ENCODE assay signal across 9 cellular contexts in the genomic region with DNA sequence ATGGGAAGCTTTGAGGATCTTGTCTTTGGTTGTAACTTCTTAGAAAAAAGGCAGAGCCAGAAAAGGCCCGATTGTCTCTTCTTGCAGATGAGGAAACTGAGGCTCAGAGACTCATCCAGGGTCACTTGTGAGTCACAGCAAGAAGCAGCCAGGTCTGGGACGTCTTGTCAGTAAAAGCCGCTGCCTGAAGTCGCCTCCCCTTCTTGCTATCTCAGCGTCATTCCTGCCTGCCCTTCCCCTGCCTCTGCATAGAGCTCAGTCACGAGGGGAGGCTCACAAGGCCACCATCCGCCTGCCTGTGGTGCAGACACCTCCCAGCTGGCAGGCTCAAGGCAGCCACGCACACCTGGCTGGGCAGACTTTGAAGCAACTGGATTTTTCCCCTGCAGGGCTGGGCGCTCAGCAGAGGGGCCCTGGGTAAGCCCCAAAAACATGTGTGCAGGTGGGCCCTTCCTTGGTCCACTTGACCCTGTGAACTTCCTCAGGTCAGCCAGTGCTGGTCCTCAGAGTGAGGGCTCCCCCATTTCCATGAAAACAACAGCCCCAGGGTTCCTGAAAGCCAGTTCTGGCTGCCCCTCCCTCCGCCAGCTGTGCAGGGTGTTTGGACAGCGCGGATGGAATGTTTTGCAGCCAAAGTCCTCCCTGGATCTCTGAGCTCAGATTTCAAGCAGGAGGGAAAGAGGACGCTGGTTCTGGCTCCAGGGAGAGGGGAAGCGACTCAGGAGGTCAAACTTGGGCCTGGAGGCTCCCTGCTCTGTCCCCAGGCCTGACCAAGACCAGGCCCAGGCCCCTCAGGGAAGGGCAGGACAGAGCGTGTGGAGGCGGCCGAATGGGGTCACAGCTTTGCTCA. TPM values are rescaled to one million over a fixed set of nuclear protein-coding genes. Genes with fewer than 3 reads are reported as not detected.
A peak's percentile ranks its signal among the peaks of the same experiment; 100 is the strongest.
DNase-seq lines count a peak whose midpoint lies in the region; ATAC-seq and TF ChIP-seq lines count a peak whose summit lies in the region.
"Had no signal": no experiment of that assay in that cellular context is flagged by ENCODE, and none has a peak within 500 bp of the region (broad histone marks: within the 10 kb centered on the region; RNA-seq: fewer than 3 reads in every experiment).

No MANE protein-coding gene starts in this region.

- intact Hi-C loops in natural killer cell (cut with micrococcal nuclease) (no loop called here), aorta (cut with DNase I) (no loop called here)

- peak; percentile 51 for DNase-seq in natural killer cell treated with Interleukin-12 subunit alpha and Interleukin-12 subunit beta and Interleukin-15 and Interleukin-18, amount 100 ng/mL, for 72 hours (ENCODE audit: low spot score)
- DNase-seq in natural killer cell (no peak), aorta (peak; percentile 80 to 87), NCI-H1105 treated with DMSO at 0.1 percent for 48 hours (lab: John Stamatoyannopoulos, UW) (no peak), GM19240 (ENCODE audit: insufficient read length, low spot score) (no peak)

- H3K27ac ChIP-seq in esophagus (ENCODE audit: low read depth in 2 of 2, low read length in 1 of 2) (peak overlapping the region; percentile 62 to 78), mucosa of rectum (ENCODE audit: low read depth in 2 of 2, low read length in 2 of 2) (peak overlapping the region; percentile 78 to 80), aorta (ENCODE audit: low read depth in 1 of 2, low read length in 2 of 2) (no peak overlapping the region)

- H3K9me3 ChIP-seq in esophagus (ENCODE audit: control insufficient read depth in 2 of 2, insufficient read depth in 1 of 2, low read depth in 1 of 2, low read length in 1 of 2) = no peaks in the 10 kb centered on the region
- H3K9me3 ChIP-seq in mucosa of rectum (ENCODE audit: control insufficient read depth in 2 of 2, low read length in 2 of 2) = no peaks in the 10 kb centered on the region
- H3K9me3 ChIP-seq in aorta (ENCODE audit: control insufficient read depth, low read length) = no peaks in the 10 kb centered on the region

- H3K4me3 ChIP-seq in esophagus (ENCODE audit: low read depth in 1 of 2, low read length in 2 of 2) (no peak overlapping the region), mucosa of rectum (ENCODE audit: low read length in 2 of 2) (no peak overlapping the region), aorta (ENCODE audit: low read length in 2 of 2) (no peak overlapping the region)

- H3K9me3 Mint-ChIP-seq in natural killer cell treated with Interleukin-12 subunit alpha and Interleukin-12 subunit beta and Interleukin-15 and Interleukin-18, amount 100 ng/mL, for 72 hours = no peaks in the 10 kb centered on the region
- no peaks in the 10 kb centered on the region for H3K9me3 Mint-ChIP-seq in natural killer cell

- no peak overlapping the region for H3K27ac Mint-ChIP-seq in natural killer cell treated with Interleukin-12 subunit alpha and Interleukin-12 subunit beta and Interleukin-15 and Interleukin-18, amount 100 ng/mL, for 72 hours
- no peak overlapping the region for H3K27ac Mint-ChIP-seq in natural killer cell

- H3K4me1 ChIP-seq in esophagus (ENCODE audit: control insufficient read depth in 2 of 2, insufficient read depth in 2 of 2, low read length in 1 of 2) (peaks cover 0 to 2% of the 10 kb centered on the region in 2 donors), mucosa of rectum (ENCODE audit: control insufficient read depth in 2 of 2, insufficient read depth in 2 of 2, low read length in 2 of 2) (peaks cover 0 to 11% of the 10 kb centered on the region in 2 donors), aorta (ENCODE audit: control insufficient read depth in 1 of 2, insufficient read depth in 2 of 2, low read length in 2 of 2) (no peaks in the 10 kb centered on the region)

- H3K9ac ChIP-seq in mucosa of rectum (ENCODE audit: low read depth in 1 of 2, low read length in 2 of 2) = peak overlapping the region in 1 of 2 donors; percentile 34

- ATAC-seq in natural killer cell treated with Interleukin-12 subunit alpha and Interleukin-12 subunit beta and Interleukin-15 and Interleukin-18, amount 100 ng/mL, for 72 hours = no peak
- ATAC-seq in natural killer cell = no peak
- ATAC-seq in aorta (ENCODE audit: low FRiP score) = peak; percentile 85
- no peak for ATAC-seq in GM21390 (IDR thresholded peaks at IDR 0.05; ENCODE audit: unreplicated experiment)

- H3K36me3 ChIP-seq in esophagus (ENCODE audit: control insufficient read depth in 2 of 2, insufficient read depth in 2 of 2, low read length in 1 of 2) = no peaks in the 10 kb centered on the region
- no peaks in the 10 kb centered on the region for H3K36me3 ChIP-seq in mucosa of rectum (ENCODE audit: control insufficient read depth in 2 of 2, insufficient read depth in 2 of 2, low read length in 2 of 2)
- H3K36me3 ChIP-seq in aorta (ENCODE audit: control insufficient read depth in 1 of 2, insufficient read depth in 2 of 2, low read length in 1 of 2) = no peaks in the 10 kb centered on the region

- H3K27me3 ChIP-seq in esophagus (ENCODE audit: control insufficient read depth in 1 of 2, insufficient read depth in 2 of 2, low read length in 2 of 2) = no peaks in the 10 kb centered on the region
- H3K27me3 ChIP-seq in mucosa of rectum (ENCODE audit: control insufficient read depth in 2 of 2, insufficient read depth in 2 of 2, low read length in 2 of 2) = peaks cover 18 to 20% of the 10 kb centered on the region in 2 donors
- H3K27me3 ChIP-seq in aorta (ENCODE audit: control insufficient read depth in 1 of 2, insufficient read depth in 2 of 2, low read length in 1 of 2) = no peaks in the 10 kb centered on the region

- WGBS in esophagus, 2 donors = 38 to 41% methylated on average over 17 of the region's 17 CpGs
- WGBS in aorta, 2 donors = 67 to 77% methylated on average over 17 of the region's 17 CpGs

- H3K36me3 Mint-ChIP-seq in natural killer cell treated with Interleukin-12 subunit alpha and Interleukin-12 subunit beta and Interleukin-15 and Interleukin-18, amount 100 ng/mL, for 72 hours = no peaks in the 10 kb centered on the region
- no peaks in the 10 kb centered on the region for H3K36me3 Mint-ChIP-seq in natural killer cell

- peaks cover 20 to 21% of the 10 kb centered on the region in 2 donors for H3K27me3 Mint-ChIP-seq in natural killer cell treated with Interleukin-12 subunit alpha and Interleukin-12 subunit beta and Interleukin-15 and Interleukin-18, amount 100 ng/mL, for 72 hours
- H3K27me3 Mint-ChIP-seq in natural killer cell (ENCODE audit: low read depth in 2 of 2) = peaks cover 32 to 35% of the 10 kb centered on the region in 2 donors

- TF ChIP-seq CTCF in natural killer cell (IDR thresholded peaks at IDR 0.05) = no peak

- H3K4me1 Mint-ChIP-seq in natural killer cell treated with Interleukin-12 subunit alpha and Interleukin-12 subunit beta and Interleukin-15 and Interleukin-18, amount 100 ng/mL, for 72 hours (ENCODE audit: low read depth in 2 of 2) = peaks cover 0 to 1% of the 10 kb centered on the region in 2 donors
- H3K4me1 Mint-ChIP-seq in natural killer cell = no peaks in the 10 kb centered on the region

- no peak overlapping the region for H3K4me3 Mint-ChIP-seq in natural killer cell treated with Interleukin-12 subunit alpha and Interleukin-12 subunit beta and Interleukin-15 and Interleukin-18, amount 100 ng/mL, for 72 hours
- no peak overlapping the region for H3K4me3 Mint-ChIP-seq in natural killer cell

RNA-seq across cellular contexts. Expression of a gene that starts 6.0 kb away (rescaled TPM):
- not detected for total RNA-seq in natural killer cell treated with Interleukin-12 subunit alpha and Interleukin-12 subunit beta and Interleukin-15 and Interleukin-18, amount 100 ng/mL, for 72 hours
- not detected for total RNA-seq in natural killer cell
- 1 to 10 TPM; 1.4 to 2.1 TPM for polyA plus RNA-seq in esophagus
- total RNA-seq in aorta = 10 to 100 TPM; 23.8 to 45.2 TPM
- polyA plus RNA-seq in aorta = 10 to 100 TPM in 1 of 2 donors, 1 to 10 TPM in 1; 6.4 to 11.4 TPM

RNA-seq across cellular contexts. Expression of a gene that starts 26.8 kb away (rescaled TPM):
- total RNA-seq in natural killer cell treated with Interleukin-12 subunit alpha and Interleukin-12 subunit beta and Interleukin-15 and Interleukin-18, amount 100 ng/mL, for 72 hours = 1 to 10 TPM; 1.0 to 1.9 TPM
- 1 to 10 TPM in 2 of 3 donors, under 1 TPM in 1; 0.32 to 2.0 (median 1.4) TPM for total RNA-seq in natural killer cell
- 1 to 10 TPM; 1.2 to 3.8 TPM for polyA plus RNA-seq in esophagus
- 1 to 10 TPM; 3.9 to 8.0 TPM for total RNA-seq in aorta
- polyA plus RNA-seq in aorta = 1 to 10 TPM; 3.5 to 4.1 TPM
- total RNA-seq: endothelial cell of umbilical vein had no signal

RNA-seq across cellular contexts. Expression of a gene that starts 32.0 kb away (rescaled TPM):
- 10 to 100 TPM; 13.2 to 14.0 TPM for total RNA-seq in natural killer cell treated with Interleukin-12 subunit alpha and Interleukin-12 subunit beta and Interleukin-15 and Interleukin-18, amount 100 ng/mL, for 72 hours
- total RNA-seq in natural killer cell (10 to 100 TPM; 10.8 to 17.8 (median 11.5) TPM), aorta (100 to 1,000 TPM; 120 to 180 TPM)
- polyA plus RNA-seq in esophagus (1 to 10 TPM; 7.2 to 9.8 TPM), aorta (100 to 1,000 TPM in 1 of 2 donors, 10 to 100 TPM in 1; 33.8 to 402 TPM)

RNA-seq across cellular contexts. Expression of a gene that starts 44.0 kb away (rescaled TPM):
- over 10,000 TPM in 1 of 2 donors, 1,000 to 10,000 TPM in 1; 5,097 to 40,662 TPM for total RNA-seq in natural killer cell treated with Interleukin-12 subunit alpha and Interleukin-12 subunit beta and Interleukin-15 and Interleukin-18, amount 100 ng/mL, for 72 hours
- total RNA-seq in natural killer cell (1,000 to 10,000 TPM; 1,067 to 1,951 (median 1,796) TPM), aorta (1,000 to 10,000 TPM; 2,602 to 2,677 TPM)
- polyA plus RNA-seq in esophagus (1,000 to 10,000 TPM; 3,491 to 8,500 TPM), aorta (1,000 to 10,000 TPM; 5,184 to 9,506 TPM)

Comparison
In these comparisons a context has a peak if more than half of its experiments do, and no peak if none do; other contexts are left out.
1. DNase-seq: peak in natural killer cell treated with Interleukin-12 subunit alpha and Interleukin-12 subunit beta and Interleukin-15 and Interleukin-18, amount 100 ng/mL, for 72 hours (single experiment) and aorta (2 of 2); none in natural killer cell (single experiment), NCI-H1105 treated with DMSO at 0.1 percent for 48 hours (single experiment) and GM19240 (single experiment).
2. H3K27ac ChIP-seq: peak in esophagus (2 of 2) and mucosa of rectum (2 of 2); none in aorta (0 of 2).
3. RNA of a gene that starts 6.0 kb away (total RNA-seq): 23.8 to 45.2 TPM in aorta; not detected in natural killer cell treated with Interleukin-12 subunit alpha and Interleukin-12 subunit beta and Interleukin-15 and Interleukin-18, amount 100 ng/mL, for 72 hours and not detected in natural killer cell; every median in the first group is over 10 times any median in the second.
4. RNA of a gene that starts 32.0 kb away (total RNA-seq): 120 to 180 TPM in aorta; 13.2 to 14.0 TPM in natural killer cell treated with Interleukin-12 subunit alpha and Interleukin-12 subunit beta and Interleukin-15 and Interleukin-18, amount 100 ng/mL, for 72 hours and 10.8 to 17.8 TPM in natural killer cell; every median in the first group is over 4 times any median in the second.